Comparison of ENCODE assay signal across 25 cellular contexts in genomic region chr7:136523581-136523980, GRCh38.
DNase-seq lines count a peak whose midpoint lies in the region; ATAC-seq and TF ChIP-seq lines count a peak whose summit lies in the region.
"Had no signal": no experiment of that assay in that cellular context is flagged by ENCODE, and none has a peak within 500 bp of the region (broad histone marks: within the 10 kb centered on the region; RNA-seq: fewer than 3 reads in every experiment).

No MANE protein-coding gene starts in this region.

- TF ChIP-seq CTCF in A673 (conservative IDR thresholded peaks at IDR 0.05; ENCODE audit: low read depth, low read length): no peak
- no peak for TF ChIP-seq CTCF in foreskin fibroblast (IDR thresholded peaks at IDR 0.05; ENCODE audit: low read depth, low read length)
- TF ChIP-seq CTCF in Calu3 (IDR thresholded peaks at IDR 0.05; ENCODE audit: unreplicated experiment): no peak

- POLR2A ChIA-PET in A673 (lab: Charles Lee; ENCODE audit: low non-redundant PET): no interaction called here

- H3K27me3 Mint-ChIP-seq in Calu3 (ENCODE audit: unreplicated experiment): no peaks in the 10 kb centered on the region
- H3K27me3 Mint-ChIP-seq: activated naive CD4-positive, alpha-beta T cell treated with anti-CD3 and anti-CD28 coated beads, Interleukin-2, amount 10 ng/mL, durations not matched to agents 7 days and 5 days; stimulated activated memory B cell treated with anti-CD40 and anti-IgM and Interleukin-4, amounts not matched to agents 10 μg/mL and 1 μg/mL and 100 μg/mL, for 72 hours had no signal

- H3K27ac ChIP-seq in A673 (ENCODE audit: low read depth, low read length, poor library complexity, severe bottlenecking): no peak overlapping the region
- H3K27ac ChIP-seq: BLaER1 treated with 17β-estradiol and CSF1 and Interleukin-3, amounts not matched to agents 10 nM and 100 nM; dorsolateral prefrontal cortex; RWPE1; SK-N-MC had no signal

- H3K4me1 Mint-ChIP-seq in Calu3 (ENCODE audit: low read depth, unreplicated experiment): no peaks in the 10 kb centered on the region
- H3K4me1 Mint-ChIP-seq: activated naive CD4-positive, alpha-beta T cell treated with anti-CD3 and anti-CD28 coated beads, Interleukin-2, amount 10 ng/mL, durations not matched to agents 7 days and 5 days; stimulated activated memory B cell treated with anti-CD40 and anti-IgM and Interleukin-4, amounts not matched to agents 10 μg/mL and 1 μg/mL and 100 μg/mL, for 72 hours had no signal

- DNase-seq in A673 (ENCODE audit: low spot score) (peak; percentile 66), GM04503 (ENCODE audit: low read depth) (peak; percentile 31), RPMI7951 (ENCODE audit: low read depth) (peak; percentile 11), foreskin fibroblast (peak; percentile 12 to 26), T-helper 1 cell (no peak), Calu3 (no peak)
- no peak for DNase-seq in activated CD4-positive, CD25-positive, alpha-beta regulatory T cell (lab: John Stamatoyannopoulos, UW)
- DNase-seq: activated CD4-positive, alpha-beta T cell treated with anti-CD3 and anti-CD28 coated beads, Interleukin-2, amount 50 U/mL, for 1 hour; activated naive CD4-positive, alpha-beta T cell treated with anti-CD3 and anti-CD28 coated beads, Interleukin-2, amount 10 ng/mL, durations not matched to agents 7 days and 5 days; aorta; dorsolateral prefrontal cortex; KBM-7; left ventricle myocardium superior; MV-4-11; NCI-H187; NCI-H69; right cardiac atrium; stimulated activated CD4-positive, alpha-beta T cell treated with anti-CD3 and anti-CD28 coated beads, Interleukin-4, amount 100 ng/mL, for 1 hour had no signal

- H3K4me3 ChIP-seq in A673 (ENCODE audit: low read depth, low read length, poor library complexity, severe bottlenecking) (no peak overlapping the region), foreskin fibroblast (ENCODE audit: low read depth in 1 of 2, low read length in 2 of 2) (no peak overlapping the region)
- H3K4me3 ChIP-seq: BLaER1 treated with 17β-estradiol and CSF1 and Interleukin-3, amounts not matched to agents 10 nM and 100 nM; dorsolateral prefrontal cortex; SK-N-MC had no signal

- H3K9me3 ChIP-seq in A673 (ENCODE audit: low read depth, low read length, poor library complexity, severe bottlenecking): no peaks in the 10 kb centered on the region

- no peaks in the 10 kb centered on the region for H3K36me3 ChIP-seq in A673 (ENCODE audit: insufficient read depth, low read length, poor library complexity, severe bottlenecking)
- H3K36me3 ChIP-seq: BLaER1 treated with 17β-estradiol and CSF1 and Interleukin-3, amounts not matched to agents 10 nM and 100 nM had no signal

- no peaks in the 10 kb centered on the region for H3K36me3 Mint-ChIP-seq in Calu3 (ENCODE audit: insufficient read depth, unreplicated experiment)
- H3K36me3 Mint-ChIP-seq: activated naive CD4-positive, alpha-beta T cell treated with anti-CD3 and anti-CD28 coated beads, Interleukin-2, amount 10 ng/mL, durations not matched to agents 7 days and 5 days; stimulated activated memory B cell treated with anti-CD40 and anti-IgM and Interleukin-4, amounts not matched to agents 10 μg/mL and 1 μg/mL and 100 μg/mL, for 72 hours had no signal

- intact Hi-C loops in A673 (cut with micrococcal nuclease; ENCODE audit: unreplicated experiment) (no loop called here), Calu3 (cut with micrococcal nuclease; ENCODE audit: unreplicated experiment) (no loop called here)

- no peak for ATAC-seq in GM21737 (IDR thresholded peaks at IDR 0.05; ENCODE audit: unreplicated experiment)
- ATAC-seq: left ventricle myocardium superior; right cardiac atrium; stimulated activated memory B cell treated with anti-CD40 and anti-IgM and Interleukin-4, amounts not matched to agents 10 μg/mL and 1 μg/mL and 100 μg/mL, for 72 hours had no signal

- no peaks in the 10 kb centered on the region for H3K27me3 ChIP-seq in A673 (replicated peaks; ENCODE audit: insufficient read depth, low read depth, low read length, poor library complexity)
- H3K27me3 ChIP-seq: BLaER1 treated with 17β-estradiol and CSF1 and Interleukin-3, amounts not matched to agents 10 nM and 100 nM had no signal

- H3K4me1 ChIP-seq in A673 (ENCODE audit: insufficient read depth, low read length, poor library complexity, severe bottlenecking): peaks cover 10% of the 10 kb centered on the region
- H3K4me1 ChIP-seq: BLaER1 treated with 17β-estradiol and CSF1 and Interleukin-3, amounts not matched to agents 10 nM and 100 nM had no signal

- BruUV-seq in A673 (replicated peaks; lab: Mats Ljungman, UMichigan) (no TSS peak), Calu3 (replicated peaks; lab: Mats Ljungman, UMichigan) (no TSS peak)

- no peak overlapping the region for H3K27ac Mint-ChIP-seq in Calu3 (ENCODE audit: unreplicated experiment)
- H3K27ac Mint-ChIP-seq: activated naive CD4-positive, alpha-beta T cell treated with anti-CD3 and anti-CD28 coated beads, Interleukin-2, amount 10 ng/mL, durations not matched to agents 7 days and 5 days; activated T-helper 1 cell treated with anti-CD3 and anti-CD28 coated beads, Interleukin-12 subunit alpha, Interleukin-12 subunit beta, Interleukin-2, Interleukin-4 antibody, amounts not matched to agents 30 ng/mL and 10 ng/mL and 1 ng/mL, durations not matched to agents 14 hours and 24 hours and 36 hours; nephron; stimulated activated memory B cell treated with anti-CD40 and anti-IgM and Interleukin-4, amounts not matched to agents 10 μg/mL and 1 μg/mL and 100 μg/mL, for 72 hours had no signal

- peaks cover 18% of the 10 kb centered on the region for H3K9me3 Mint-ChIP-seq in Calu3 (ENCODE audit: low read depth, unreplicated experiment)

- H3K4me3 Mint-ChIP-seq in Calu3 (ENCODE audit: low read depth, unreplicated experiment): no peak overlapping the region
- H3K4me3 Mint-ChIP-seq: activated naive CD4-positive, alpha-beta T cell treated with anti-CD3 and anti-CD28 coated beads, Interleukin-2, amount 10 ng/mL, durations not matched to agents 7 days and 5 days; activated T-helper 1 cell treated with anti-CD3 and anti-CD28 coated beads, Interleukin-12 subunit alpha, Interleukin-12 subunit beta, Interleukin-2, Interleukin-4 antibody, amounts not matched to agents 30 ng/mL and 10 ng/mL and 1 ng/mL, durations not matched to agents 14 hours and 24 hours and 36 hours; nephron; stimulated activated memory B cell treated with anti-CD40 and anti-IgM and Interleukin-4, amounts not matched to agents 10 μg/mL and 1 μg/mL and 100 μg/mL, for 72 hours had no signal

- CTCF ChIA-PET in A673 (lab: Charles Lee) (no interaction called here), Calu3 (lab: Charles Lee) (no interaction called here)

Comparison
In these comparisons a context has a peak if more than half of its experiments do, and no peak if none do; other contexts are left out.
1. DNase-seq: peak in A673 (single experiment), GM04503 (single experiment), RPMI7951 (single experiment) and foreskin fibroblast (2 of 2); none in T-helper 1 cell (0 of 5), activated CD4-positive, CD25-positive, alpha-beta regulatory T cell (0 of 4) and Calu3 (single experiment).